1 cellular context compared by ENCODE assay signal in the genomic region with DNA sequence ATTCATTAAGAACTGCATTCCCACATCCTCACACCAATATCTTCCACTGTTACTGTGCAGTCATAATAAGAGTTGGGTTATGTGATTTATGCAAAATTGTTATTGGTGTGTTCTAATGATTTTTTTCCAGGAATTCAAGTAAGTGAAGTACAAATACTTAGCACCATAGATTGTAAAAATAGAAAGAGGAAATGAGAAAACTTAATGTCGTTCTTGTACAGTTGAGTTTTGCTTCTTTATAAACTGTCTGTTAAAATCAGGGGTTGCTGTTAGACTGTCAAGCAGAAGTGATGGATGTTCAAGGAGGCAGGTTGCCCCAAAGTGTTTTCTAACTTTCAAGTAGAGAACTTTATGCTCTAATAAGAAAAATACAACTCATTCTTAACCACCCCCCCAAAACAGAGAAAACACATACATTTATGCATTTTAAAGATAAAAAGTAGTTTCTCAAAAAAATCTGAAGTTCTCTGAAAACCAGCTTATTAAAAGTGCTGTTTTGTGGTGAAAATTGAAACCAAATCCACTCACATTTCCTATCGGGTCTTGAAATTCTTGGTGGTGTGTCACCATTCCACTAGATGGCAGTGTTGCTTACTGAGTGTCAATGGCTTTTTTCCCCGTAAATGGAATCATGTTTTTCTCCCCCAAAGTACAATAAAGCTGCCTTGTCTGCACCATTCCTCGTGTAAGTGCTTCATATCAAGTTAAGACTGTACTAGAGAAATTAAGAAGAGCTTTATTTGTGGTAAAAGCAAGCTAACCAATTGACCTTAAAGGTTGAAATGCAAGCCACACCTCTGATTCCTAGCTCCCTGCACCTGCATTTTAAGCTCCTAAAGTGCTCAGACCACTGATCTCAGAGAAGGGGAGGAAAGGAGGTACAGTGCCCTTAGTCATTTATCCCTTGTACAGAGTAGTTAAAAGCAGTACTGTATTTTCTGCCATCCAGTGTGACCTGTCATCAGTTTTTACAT.
TF ChIP-seq lines count a peak whose summit lies in the region.

No MANE protein-coding gene starts in this region.

TF ChIP-seq in GM12878, 131 proteins besides CTCF, POLR2A, EP300 and RAD21 (continued from another document and continues in another):
- TF ChIP-seq, protein P1, sequence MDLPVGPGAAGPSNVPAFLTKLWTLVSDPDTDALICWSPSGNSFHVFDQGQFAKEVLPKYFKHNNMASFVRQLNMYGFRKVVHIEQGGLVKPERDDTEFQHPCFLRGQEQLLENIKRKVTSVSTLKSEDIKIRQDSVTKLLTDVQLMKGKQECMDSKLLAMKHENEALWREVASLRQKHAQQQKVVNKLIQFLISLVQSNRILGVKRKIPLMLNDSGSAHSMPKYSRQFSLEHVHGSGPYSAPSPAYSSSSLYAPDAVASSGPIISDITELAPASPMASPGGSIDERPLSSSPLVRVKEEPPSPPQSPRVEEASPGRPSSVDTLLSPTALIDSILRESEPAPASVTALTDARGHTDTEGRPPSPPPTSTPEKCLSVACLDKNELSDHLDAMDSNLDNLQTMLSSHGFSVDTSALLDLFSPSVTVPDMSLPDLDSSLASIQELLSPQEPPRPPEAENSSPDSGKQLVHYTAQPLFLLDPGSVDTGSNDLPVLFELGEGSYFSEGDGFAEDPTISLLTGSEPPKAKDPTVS (IDR thresholded peaks at IDR 0.05; ENCODE audit: low read depth, low read length): no peak
- TF ChIP-seq, protein P2, sequence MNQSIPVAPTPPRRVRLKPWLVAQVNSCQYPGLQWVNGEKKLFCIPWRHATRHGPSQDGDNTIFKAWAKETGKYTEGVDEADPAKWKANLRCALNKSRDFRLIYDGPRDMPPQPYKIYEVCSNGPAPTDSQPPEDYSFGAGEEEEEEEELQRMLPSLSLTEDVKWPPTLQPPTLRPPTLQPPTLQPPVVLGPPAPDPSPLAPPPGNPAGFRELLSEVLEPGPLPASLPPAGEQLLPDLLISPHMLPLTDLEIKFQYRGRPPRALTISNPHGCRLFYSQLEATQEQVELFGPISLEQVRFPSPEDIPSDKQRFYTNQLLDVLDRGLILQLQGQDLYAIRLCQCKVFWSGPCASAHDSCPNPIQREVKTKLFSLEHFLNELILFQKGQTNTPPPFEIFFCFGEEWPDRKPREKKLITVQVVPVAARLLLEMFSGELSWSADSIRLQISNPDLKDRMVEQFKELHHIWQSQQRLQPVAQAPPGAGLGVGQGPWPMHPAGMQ (IDR thresholded peaks at IDR 0.05; ENCODE audit: borderline replicate concordance): no peak
- no peak for TF ChIP-seq NR2C2 (IDR thresholded peaks at IDR 0.05; ENCODE audit: borderline replicate concordance, control insufficient read depth, insufficient read length, low read depth)
- TF ChIP-seq NFYA (IDR thresholded peaks at IDR 0.05; ENCODE audit: borderline replicate concordance, low read depth, low read length): no peak
- TF ChIP-seq, protein P3, sequence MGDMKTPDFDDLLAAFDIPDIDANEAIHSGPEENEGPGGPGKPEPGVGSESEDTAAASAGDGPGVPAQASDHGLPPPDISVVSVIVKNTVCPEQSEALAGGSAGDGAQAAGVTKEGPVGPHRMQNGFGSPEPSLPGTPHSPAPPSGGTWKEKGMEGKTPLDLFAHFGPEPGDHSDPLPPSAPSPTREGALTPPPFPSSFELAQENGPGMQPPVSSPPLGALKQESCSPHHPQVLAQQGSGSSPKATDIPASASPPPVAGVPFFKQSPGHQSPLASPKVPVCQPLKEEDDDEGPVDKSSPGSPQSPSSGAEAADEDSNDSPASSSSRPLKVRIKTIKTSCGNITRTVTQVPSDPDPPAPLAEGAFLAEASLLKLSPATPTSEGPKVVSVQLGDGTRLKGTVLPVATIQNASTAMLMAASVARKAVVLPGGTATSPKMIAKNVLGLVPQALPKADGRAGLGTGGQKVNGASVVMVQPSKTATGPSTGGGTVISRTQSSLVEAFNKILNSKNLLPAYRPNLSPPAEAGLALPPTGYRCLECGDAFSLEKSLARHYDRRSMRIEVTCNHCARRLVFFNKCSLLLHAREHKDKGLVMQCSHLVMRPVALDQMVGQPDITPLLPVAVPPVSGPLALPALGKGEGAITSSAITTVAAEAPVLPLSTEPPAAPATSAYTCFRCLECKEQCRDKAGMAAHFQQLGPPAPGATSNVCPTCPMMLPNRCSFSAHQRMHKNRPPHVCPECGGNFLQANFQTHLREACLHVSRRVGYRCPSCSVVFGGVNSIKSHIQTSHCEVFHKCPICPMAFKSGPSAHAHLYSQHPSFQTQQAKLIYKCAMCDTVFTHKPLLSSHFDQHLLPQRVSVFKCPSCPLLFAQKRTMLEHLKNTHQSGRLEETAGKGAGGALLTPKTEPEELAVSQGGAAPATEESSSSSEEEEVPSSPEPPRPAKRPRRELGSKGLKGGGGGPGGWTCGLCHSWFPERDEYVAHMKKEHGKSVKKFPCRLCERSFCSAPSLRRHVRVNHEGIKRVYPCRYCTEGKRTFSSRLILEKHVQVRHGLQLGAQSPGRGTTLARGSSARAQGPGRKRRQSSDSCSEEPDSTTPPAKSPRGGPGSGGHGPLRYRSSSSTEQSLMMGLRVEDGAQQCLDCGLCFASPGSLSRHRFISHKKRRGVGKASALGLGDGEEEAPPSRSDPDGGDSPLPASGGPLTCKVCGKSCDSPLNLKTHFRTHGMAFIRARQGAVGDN (IDR thresholded peaks at IDR 0.05): no peak
- TF ChIP-seq RUNX3 (IDR thresholded peaks at IDR 0.05; ENCODE audit: low read length): peak; percentile 67; the same call in 1 of the 2 replicates
- no peak for TF ChIP-seq KLF5 (IDR thresholded peaks at IDR 0.05; ENCODE audit: partially characterized antibody)
- no peak for TF ChIP-seq GATAD2B (conservative IDR thresholded peaks at IDR 0.05; ENCODE audit: low read depth)
- TF ChIP-seq, protein P4, sequence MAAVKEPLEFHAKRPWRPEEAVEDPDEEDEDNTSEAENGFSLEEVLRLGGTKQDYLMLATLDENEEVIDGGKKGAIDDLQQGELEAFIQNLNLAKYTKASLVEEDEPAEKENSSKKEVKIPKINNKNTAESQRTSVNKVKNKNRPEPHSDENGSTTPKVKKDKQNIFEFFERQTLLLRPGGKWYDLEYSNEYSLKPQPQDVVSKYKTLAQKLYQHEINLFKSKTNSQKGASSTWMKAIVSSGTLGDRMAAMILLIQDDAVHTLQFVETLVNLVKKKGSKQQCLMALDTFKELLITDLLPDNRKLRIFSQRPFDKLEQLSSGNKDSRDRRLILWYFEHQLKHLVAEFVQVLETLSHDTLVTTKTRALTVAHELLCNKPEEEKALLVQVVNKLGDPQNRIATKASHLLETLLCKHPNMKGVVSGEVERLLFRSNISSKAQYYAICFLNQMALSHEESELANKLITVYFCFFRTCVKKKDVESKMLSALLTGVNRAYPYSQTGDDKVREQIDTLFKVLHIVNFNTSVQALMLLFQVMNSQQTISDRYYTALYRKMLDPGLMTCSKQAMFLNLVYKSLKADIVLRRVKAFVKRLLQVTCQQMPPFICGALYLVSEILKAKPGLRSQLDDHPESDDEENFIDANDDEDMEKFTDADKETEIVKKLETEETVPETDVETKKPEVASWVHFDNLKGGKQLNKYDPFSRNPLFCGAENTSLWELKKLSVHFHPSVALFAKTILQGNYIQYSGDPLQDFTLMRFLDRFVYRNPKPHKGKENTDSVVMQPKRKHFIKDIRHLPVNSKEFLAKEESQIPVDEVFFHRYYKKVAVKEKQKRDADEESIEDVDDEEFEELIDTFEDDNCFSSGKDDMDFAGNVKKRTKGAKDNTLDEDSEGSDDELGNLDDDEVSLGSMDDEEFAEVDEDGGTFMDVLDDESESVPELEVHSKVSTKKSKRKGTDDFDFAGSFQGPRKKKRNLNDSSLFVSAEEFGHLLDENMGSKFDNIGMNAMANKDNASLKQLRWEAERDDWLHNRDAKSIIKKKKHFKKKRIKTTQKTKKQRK (IDR thresholded peaks at IDR 0.05; ENCODE audit: low read depth, low read length): no peak
- no peak for TF ChIP-seq FOS (IDR thresholded peaks at IDR 0.05; ENCODE audit: borderline replicate concordance, extremely low read depth, insufficient read length)
- TF ChIP-seq RCOR1 (conservative IDR thresholded peaks at IDR 0.05; ENCODE audit: low read depth, low read length): no peak
- TF ChIP-seq NR2F1 (conservative IDR thresholded peaks at IDR 0.05): no peak; the same call in 1 of the 2 replicates
- TF ChIP-seq, protein P5, sequence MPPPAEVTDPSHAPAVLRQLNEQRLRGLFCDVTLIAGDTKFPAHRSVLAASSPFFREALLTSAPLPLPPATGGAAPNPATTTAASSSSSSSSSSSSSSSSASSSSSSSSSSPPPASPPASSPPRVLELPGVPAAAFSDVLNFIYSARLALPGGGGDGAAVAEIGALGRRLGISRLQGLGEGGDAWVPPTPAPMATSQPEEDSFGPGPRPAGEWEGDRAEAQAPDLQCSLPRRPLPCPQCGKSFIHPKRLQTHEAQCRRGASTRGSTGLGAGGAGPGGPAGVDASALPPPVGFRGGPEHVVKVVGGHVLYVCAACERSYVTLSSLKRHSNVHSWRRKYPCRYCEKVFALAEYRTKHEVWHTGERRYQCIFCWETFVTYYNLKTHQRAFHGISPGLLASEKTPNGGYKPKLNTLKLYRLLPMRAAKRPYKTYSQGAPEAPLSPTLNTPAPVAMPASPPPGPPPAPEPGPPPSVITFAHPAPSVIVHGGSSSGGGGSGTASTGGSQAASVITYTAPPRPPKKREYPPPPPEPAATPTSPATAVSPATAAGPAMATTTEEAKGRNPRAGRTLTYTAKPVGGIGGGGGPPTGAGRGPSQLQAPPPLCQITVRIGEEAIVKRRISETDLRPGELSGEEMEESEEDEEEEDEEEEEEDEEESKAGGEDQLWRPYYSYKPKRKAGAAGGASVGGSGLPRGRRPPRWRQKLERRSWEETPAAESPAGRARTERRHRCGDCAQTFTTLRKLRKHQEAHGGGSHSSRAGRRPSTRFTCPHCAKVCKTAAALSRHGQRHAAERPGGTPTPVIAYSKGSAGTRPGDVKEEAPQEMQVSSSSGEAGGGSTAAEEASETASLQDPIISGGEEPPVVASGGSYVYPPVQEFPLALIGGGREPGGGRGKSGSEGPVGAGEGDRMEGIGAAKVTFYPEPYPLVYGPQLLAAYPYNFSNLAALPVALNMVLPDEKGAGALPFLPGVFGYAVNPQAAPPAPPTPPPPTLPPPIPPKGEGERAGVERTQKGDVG (CRISPR knock-in tag; IDR thresholded peaks at IDR 0.05): no peak
- no peak; the same call in 1 of the 2 replicates for TF ChIP-seq FOXM1 (IDR thresholded peaks at IDR 0.05; ENCODE audit: low read depth, low read length)
- no peak for TF ChIP-seq NRF1 (conservative IDR thresholded peaks at IDR 0.05; ENCODE audit: low read depth, low read length)
- TF ChIP-seq, protein P6, sequence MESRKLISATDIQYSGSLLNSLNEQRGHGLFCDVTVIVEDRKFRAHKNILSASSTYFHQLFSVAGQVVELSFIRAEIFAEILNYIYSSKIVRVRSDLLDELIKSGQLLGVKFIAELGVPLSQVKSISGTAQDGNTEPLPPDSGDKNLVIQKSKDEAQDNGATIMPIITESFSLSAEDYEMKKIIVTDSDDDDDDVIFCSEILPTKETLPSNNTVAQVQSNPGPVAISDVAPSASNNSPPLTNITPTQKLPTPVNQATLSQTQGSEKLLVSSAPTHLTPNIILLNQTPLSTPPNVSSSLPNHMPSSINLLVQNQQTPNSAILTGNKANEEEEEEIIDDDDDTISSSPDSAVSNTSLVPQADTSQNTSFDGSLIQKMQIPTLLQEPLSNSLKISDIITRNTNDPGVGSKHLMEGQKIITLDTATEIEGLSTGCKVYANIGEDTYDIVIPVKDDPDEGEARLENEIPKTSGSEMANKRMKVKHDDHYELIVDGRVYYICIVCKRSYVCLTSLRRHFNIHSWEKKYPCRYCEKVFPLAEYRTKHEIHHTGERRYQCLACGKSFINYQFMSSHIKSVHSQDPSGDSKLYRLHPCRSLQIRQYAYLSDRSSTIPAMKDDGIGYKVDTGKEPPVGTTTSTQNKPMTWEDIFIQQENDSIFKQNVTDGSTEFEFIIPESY (IDR thresholded peaks at IDR 0.05): no peak
- TF ChIP-seq ESRRA (IDR thresholded peaks at IDR 0.05; ENCODE audit: low read length): no peak
- no peak for TF ChIP-seq RAD51 (IDR thresholded peaks at IDR 0.05)
- TF ChIP-seq BRCA1 (IDR thresholded peaks at IDR 0.05; ENCODE audit: low read depth, low read length): no peak
- no peak for TF ChIP-seq SMAD5 (IDR thresholded peaks at IDR 0.05; ENCODE audit: low read depth)
- no peak; the same call in 1 of the 2 replicates for TF ChIP-seq ZNF384 (IDR thresholded peaks at IDR 0.05; ENCODE audit: borderline replicate concordance, low read depth, low read length)
- no peak for TF ChIP-seq EED (IDR thresholded peaks at IDR 0.05; ENCODE audit: low read depth)
- TF ChIP-seq, protein P7, sequence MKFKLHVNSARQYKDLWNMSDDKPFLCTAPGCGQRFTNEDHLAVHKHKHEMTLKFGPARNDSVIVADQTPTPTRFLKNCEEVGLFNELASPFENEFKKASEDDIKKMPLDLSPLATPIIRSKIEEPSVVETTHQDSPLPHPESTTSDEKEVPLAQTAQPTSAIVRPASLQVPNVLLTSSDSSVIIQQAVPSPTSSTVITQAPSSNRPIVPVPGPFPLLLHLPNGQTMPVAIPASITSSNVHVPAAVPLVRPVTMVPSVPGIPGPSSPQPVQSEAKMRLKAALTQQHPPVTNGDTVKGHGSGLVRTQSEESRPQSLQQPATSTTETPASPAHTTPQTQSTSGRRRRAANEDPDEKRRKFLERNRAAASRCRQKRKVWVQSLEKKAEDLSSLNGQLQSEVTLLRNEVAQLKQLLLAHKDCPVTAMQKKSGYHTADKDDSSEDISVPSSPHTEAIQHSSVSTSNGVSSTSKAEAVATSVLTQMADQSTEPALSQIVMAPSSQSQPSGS (IDR thresholded peaks at IDR 0.05; ENCODE audit: low read length): 0 out of 2 replicates have a peak, but pooled peaks have one; percentile 13
- peak; percentile 95 for TF ChIP-seq SPI1 (IDR thresholded peaks at IDR 0.05; ENCODE audit: borderline replicate concordance, insufficient read depth, low read depth, low read length)
- TF ChIP-seq HDGF (IDR thresholded peaks at IDR 0.05): no peak
- no peak for TF ChIP-seq TAF1 (IDR thresholded peaks at IDR 0.05; ENCODE audit: borderline replicate concordance, low read depth, low read length)
- TF ChIP-seq ATF7 (IDR thresholded peaks at IDR 0.05; ENCODE audit: low read depth): peak; percentile 51
- no peak for TF ChIP-seq SUPT20H (IDR thresholded peaks at IDR 0.05; ENCODE audit: borderline replicate concordance, control insufficient read depth, low read depth, low read length)
- TF ChIP-seq MTA2 (IDR thresholded peaks at IDR 0.05; ENCODE audit: low read depth): peak; percentile 76
- TF ChIP-seq CBFB (IDR thresholded peaks at IDR 0.05; ENCODE audit: low read depth): no peak
- peak; percentile 38; the same call in 1 of the 2 replicates for TF ChIP-seq PML (IDR thresholded peaks at IDR 0.05; ENCODE audit: low read length)
- no peak for TF ChIP-seq ZSCAN29 (IDR thresholded peaks at IDR 0.05)
- no peak for TF ChIP-seq SIX5 (IDR thresholded peaks at IDR 0.05; ENCODE audit: low read depth, low read length, severe bottlenecking)
- TF ChIP-seq TCF12 (IDR thresholded peaks at IDR 0.05; ENCODE audit: low read depth, low read length): no peak
- TF ChIP-seq TCF7 (IDR thresholded peaks at IDR 0.05; ENCODE audit: borderline replicate concordance): no peak
- TF ChIP-seq MYC (IDR thresholded peaks at IDR 0.05; ENCODE audit: insufficient read depth, insufficient read length, insufficient replicate concordance, low read length, severe bottlenecking): no peak
- no peak for TF ChIP-seq BCL11A (IDR thresholded peaks at IDR 0.05; ENCODE audit: low read depth, low read length)
- TF ChIP-seq IKZF2 (IDR thresholded peaks at IDR 0.05): peak; percentile 87 to 88
- TF ChIP-seq MTA3 (IDR thresholded peaks at IDR 0.05; ENCODE audit: borderline replicate concordance, low read length): no peak; the same call in 1 of the 2 replicates
- no peak for TF ChIP-seq ETV6 (conservative IDR thresholded peaks at IDR 0.05 in 1 of 2, IDR thresholded peaks at IDR 0.05 in 1 of 2; ENCODE audit: borderline replicate concordance in 1 of 2, low read depth in 1 of 2)
